Comparison of ENCODE assay signal across 21 cellular contexts in genomic region chr2:127790694-127791529, GRCh38. TPM values are rescaled to one million over a fixed set of nuclear protein-coding genes. Genes with fewer than 3 reads are reported as not detected.
DNase-seq lines count a peak whose midpoint lies in the region; ATAC-seq and TF ChIP-seq lines count a peak whose summit lies in the region.
"Had no signal": no experiment of that assay in that cellular context is flagged by ENCODE, and none has a peak within 500 bp of the region (broad histone marks: within the 10 kb centered on the region; RNA-seq: fewer than 3 reads in every experiment).

No MANE protein-coding gene starts in this region.

- TSS peak; percentile 27 for BruUV-seq in Calu3 (replicated peaks; lab: Mats Ljungman, UMichigan)
- no TSS peak for BruUV-seq in Panc1 (replicated peaks; lab: Mats Ljungman, UMichigan)

- peak overlapping the region; percentile 19 for H3K27ac Mint-ChIP-seq in activated T-cell treated with anti-CD3 and anti-CD28 coated beads, Interleukin-2, amount 50 U/mL, for 24 hours
- H3K27ac Mint-ChIP-seq in Calu3 (ENCODE audit: unreplicated experiment), result no peak overlapping the region
- peak overlapping the region; percentile 7 for H3K27ac Mint-ChIP-seq in progenitor cell of endocrine pancreas
- H3K27ac Mint-ChIP-seq: H9 had no signal

- H3K36me3 ChIP-seq in Panc1 (ENCODE audit: control insufficient read depth, insufficient read depth, low read length) (no peaks in the 10 kb centered on the region), ascending aorta (peaks cover 0 to 4% of the 10 kb centered on the region in 2 donors)

- H3K4me1 ChIP-seq in Panc1 (ENCODE audit: control insufficient read depth, insufficient read depth, low read length) (no peaks in the 10 kb centered on the region), ascending aorta (peaks cover 0 to 6% of the 10 kb centered on the region in 2 donors)
- H3K4me1 ChIP-seq: parathyroid adenoma, testis had no signal

- in situ Hi-C loops in Panc1 (cut with HindIII; ENCODE audit: low pct_unique_long_range_greater_than_20kb, low sequenced_read_pairs), result no loop called here

- no peak for TF ChIP-seq CTCF in Calu3 (IDR thresholded peaks at IDR 0.05; ENCODE audit: unreplicated experiment)
- TF ChIP-seq CTCF in Panc1 (IDR thresholded peaks at IDR 0.05), result no peak
- no peak for TF ChIP-seq CTCF in progenitor cell of endocrine pancreas (IDR thresholded peaks at IDR 0.05; ENCODE audit: unreplicated experiment)
- no peak for TF ChIP-seq CTCF in ascending aorta (IDR thresholded peaks at IDR 0.05)

- CTCF ChIA-PET in Calu3 (lab: Charles Lee), result no interaction called here
- CTCF ChIA-PET in Panc1 (lab: Charles Lee), result no interaction called here

- H3K27ac ChIP-seq in Panc1 (ENCODE audit: low read length), result no peak overlapping the region
- no peak overlapping the region for H3K27ac ChIP-seq in ascending aorta
- H3K27ac ChIP-seq: parathyroid adenoma, testis, VCaP had no signal

- POLR2A ChIA-PET in Panc1 (lab: Charles Lee), result no interaction called here

- no peaks in the 10 kb centered on the region for H3K27me3 Mint-ChIP-seq in activated T-cell treated with anti-CD3 and anti-CD28 coated beads, Interleukin-2, amount 50 U/mL, for 24 hours
- H3K27me3 Mint-ChIP-seq in Calu3 (ENCODE audit: unreplicated experiment) (no peaks in the 10 kb centered on the region), progenitor cell of endocrine pancreas (no peaks in the 10 kb centered on the region)
- H3K27me3 Mint-ChIP-seq: naive thymus-derived CD4-positive, alpha-beta T cell had no signal

- peaks cover 46% of the 10 kb centered on the region for H3K36me3 Mint-ChIP-seq in activated T-cell treated with anti-CD3 and anti-CD28 coated beads, Interleukin-2, amount 50 U/mL, for 24 hours (ENCODE audit: low read depth)
- H3K36me3 Mint-ChIP-seq in Calu3 (ENCODE audit: insufficient read depth, unreplicated experiment), result peaks cover 5% of the 10 kb centered on the region
- H3K36me3 Mint-ChIP-seq in progenitor cell of endocrine pancreas (ENCODE audit: insufficient read depth), result peaks cover 16% of the 10 kb centered on the region

- intact Hi-C loops in Calu3 (cut with micrococcal nuclease; ENCODE audit: unreplicated experiment) (no loop called here), Panc1 (cut with micrococcal nuclease; ENCODE audit: unreplicated experiment) (no loop called here), ascending aorta (cut with DNase I) (no loop called here)

- H3K27me3 ChIP-seq in Panc1 (ENCODE audit: control insufficient read depth, insufficient read depth, low read length) (no peaks in the 10 kb centered on the region), ascending aorta (no peaks in the 10 kb centered on the region)
- H3K27me3 ChIP-seq: testis had no signal

- no peak for DNase-seq in activated T-cell treated with anti-CD3 and anti-CD28 coated beads, Interleukin-2, amount 50 U/mL, for 24 hours
- DNase-seq in activated T-cell treated with anti-CD3 and anti-CD28 coated beads, Interleukin-2, amount 50 U/mL, for 1 hour, result no peak
- DNase-seq in Calu3 (no peak), Panc1 (ENCODE audit: low read depth, low spot score) (no peak), progenitor cell of endocrine pancreas (ENCODE audit: low spot score, unreplicated experiment) (no peak), ascending aorta (ENCODE audit: low spot score in 2 of 2) (no peak), LoVo (ENCODE audit: low spot score) (no peak)
- DNase-seq: DND-41; erythroblast; H9; kidney; mesendoderm; naive thymus-derived CD4-positive, alpha-beta T cell; NCI-H2029; SHP77; stimulated activated CD4-positive, alpha-beta T cell treated with anti-CD3 and anti-CD28 coated beads, Interleukin-4, amount 100 ng/mL, for 1 hour; T-helper 1 cell; testis had no signal

- peak; percentile 35; the same call in 1 of the 2 replicates for ATAC-seq in Panc1
- no peak for ATAC-seq in GM19463 (IDR thresholded peaks at IDR 0.05; ENCODE audit: unreplicated experiment)
- ATAC-seq: naive thymus-derived CD4-positive, alpha-beta T cell had no signal

- H3K4me3 ChIP-seq in Panc1 (ENCODE audit: low read depth in 2 of 2, low read length in 2 of 2), result no peak overlapping the region
- H3K4me3 ChIP-seq in ascending aorta, result no peak overlapping the region
- H3K4me3 ChIP-seq: testis had no signal

- H3K4me3 Mint-ChIP-seq in activated T-cell treated with anti-CD3 and anti-CD28 coated beads, Interleukin-2, amount 50 U/mL, for 24 hours, result no peak overlapping the region
- no peak overlapping the region for H3K4me3 Mint-ChIP-seq in Calu3 (ENCODE audit: low read depth, unreplicated experiment)
- no peak overlapping the region for H3K4me3 Mint-ChIP-seq in progenitor cell of endocrine pancreas (ENCODE audit: low read depth)
- H3K4me3 Mint-ChIP-seq: H9 had no signal

- H3K4me1 Mint-ChIP-seq in activated T-cell treated with anti-CD3 and anti-CD28 coated beads, Interleukin-2, amount 50 U/mL, for 24 hours (ENCODE audit: low read depth), result peaks cover 35% of the 10 kb centered on the region
- no peaks in the 10 kb centered on the region for H3K4me1 Mint-ChIP-seq in Calu3 (ENCODE audit: low read depth, unreplicated experiment)
- no peaks in the 10 kb centered on the region for H3K4me1 Mint-ChIP-seq in progenitor cell of endocrine pancreas (ENCODE audit: low read depth)
- H3K4me1 Mint-ChIP-seq: H9 had no signal

- no peaks in the 10 kb centered on the region for H3K9me3 Mint-ChIP-seq in activated T-cell treated with anti-CD3 and anti-CD28 coated beads, Interleukin-2, amount 50 U/mL, for 24 hours
- H3K9me3 Mint-ChIP-seq in Calu3 (ENCODE audit: low read depth, unreplicated experiment) (no peaks in the 10 kb centered on the region), progenitor cell of endocrine pancreas (ENCODE audit: low read depth) (peaks cover 4% of the 10 kb centered on the region)
- H3K9me3 Mint-ChIP-seq: naive thymus-derived CD4-positive, alpha-beta T cell had no signal

- H3K9me3 ChIP-seq in Panc1 (ENCODE audit: control insufficient read depth, insufficient read depth, low read depth, low read length) (no peaks in the 10 kb centered on the region), ascending aorta (no peaks in the 10 kb centered on the region)
- H3K9me3 ChIP-seq: testis had no signal

RNA-seq across cellular contexts. Expression of gene WDR33, which starts 20.1 kb away (rescaled TPM):
- total RNA-seq in Calu3 (2022) (61.1 and 64.7 TPM in 2 replicates), Panc1 (2021; ENCODE audit: unreplicated experiment) (63.7 TPM), progenitor cell of endocrine pancreas (69.0 and 74.2 TPM in 2 replicates), ascending aorta (13.9 TPM)
- polyA plus RNA-seq in Panc1 (2012; ENCODE audit: insufficient read length), result 22.7 TPM
